Comparison of ENCODE assay signal across 31 cellular contexts in genomic region chr19:28076628-28077027, GRCh38.
"Had no signal": no experiment of that assay in that cellular context is flagged by ENCODE, and none has a peak within 500 bp of the region (broad histone marks: within the 10 kb centered on the region; RNA-seq: fewer than 3 reads in every experiment).

No MANE protein-coding gene starts in this region.

- H3K27me3 ChIP-seq: ascending aorta, body of pancreas, brain microvascular endothelial cell, breast epithelium, cardiac muscle cell had no signal

- DNase-seq: activated effector memory CD4-positive, alpha-beta T cell treated with anti-CD3 and anti-CD28 coated beads, Interleukin-2, amount 50 U/mL, for 16 hours; activated effector memory CD4-positive, alpha-beta T cell treated with Interleukin-2 at 50 U/mL for 16 hours; activated gamma-delta T cell; activated gamma-delta T cell treated with Interleukin-2 at 50 U/mL for 16 hours; activated naive CD4-positive, alpha-beta T cell; activated naive CD4-positive, alpha-beta T cell treated with anti-CD3 and anti-CD28 coated beads for 36 hours; activated naive CD4-positive, alpha-beta T cell treated with anti-CD3 and anti-CD28 coated beads, Interleukin-2, amount 10 ng/mL, durations not matched to agents 7 days and 5 days; activated naive CD4-positive, alpha-beta T cell treated with anti-CD3 and anti-CD28 coated beads, Interleukin-2, amount 50 U/mL, for 16 hours; activated naive CD4-positive, alpha-beta T cell treated with Interleukin-2 at 50 U/mL for 16 hours; activated naive CD8-positive, alpha-beta T cell treated with anti-CD3 and anti-CD28 coated beads for 36 hours; activated naive CD8-positive, alpha-beta T cell treated with anti-CD3 and anti-CD28 coated beads, Interleukin-2, amount 10 ng/mL, durations not matched to agents 7 days and 5 days; activated naive CD8-positive, alpha-beta T cell treated with anti-CD3 and anti-CD28 coated beads, Interleukin-2, amount 50 U/mL, for 24 hours; activated T-cell treated with anti-CD3 and anti-CD28 coated beads for 4 hours; activated T-cell treated with anti-CD3 and anti-CD28 coated beads, Interleukin-2, amount 50 U/mL, for 1 hour; activated T-cell treated with anti-CD3 and anti-CD28 coated beads, Interleukin-2, amount 50 U/mL, for 24 hours; activated T-cell treated with anti-CD3 and anti-CD28 coated beads, Interleukin-2, amount 50 U/mL, for 4 hours; activated T-cell treated with anti-CD3 and anti-CD28 coated beads, Interleukin-2, amount 50 U/mL, for 48 hours; activated T-cell treated with anti-CD3 and anti-CD28 coated beads, Interleukin-2, amount 50 U/mL, for 72 hours; amniotic stem cell; amygdala; anterior cingulate cortex; body of pancreas; brain microvascular endothelial cell; caudate nucleus; central memory CD4-positive, alpha-beta T cell; cerebellar nuclear complex had no signal

- H3K9me3 ChIP-seq: body of pancreas had no signal

- H3K4me3 ChIP-seq: ascending aorta, body of pancreas, breast epithelium, cardiac muscle cell had no signal

- H3K36me3 ChIP-seq: ascending aorta, brain microvascular endothelial cell, breast epithelium, cardiac muscle cell had no signal

- H3K27ac ChIP-seq: ascending aorta, body of pancreas, brain microvascular endothelial cell, breast epithelium, cardiac muscle cell had no signal

- ATAC-seq: activated naive CD4-positive, alpha-beta T cell treated with anti-CD3 and anti-CD28 coated beads, Interleukin-2, amount 50 U/mL, for 72 hours; activated naive CD8-positive, alpha-beta T cell treated with anti-CD3 and anti-CD28 coated beads, Interleukin-2, amount 50 U/mL, for 24 hours; activated T-cell treated with anti-CD3 and anti-CD28 coated beads, Interleukin-2, amount 50 U/mL, for 4 hours; activated T-cell treated with anti-CD3 and anti-CD28 coated beads, Interleukin-2, amount 50 U/mL, for 72 hours; activated T-helper 17 cell treated with anti-CD3 and anti-CD28 coated beads, Interleukin-2, amount 50 U/mL, for 72 hours; body of pancreas had no signal

- H3K4me1 ChIP-seq: ascending aorta, body of pancreas, breast epithelium had no signal
